26 cellular contexts compared by ENCODE assay signal in genomic region chr11:14329702-14330101, GRCh38.
"Had no signal": no experiment of that assay in that cellular context is flagged by ENCODE, and none has a peak within 500 bp of the region (broad histone marks: within the 10 kb centered on the region; RNA-seq: fewer than 3 reads in every experiment).

No MANE protein-coding gene starts in this region.

- H3K27me3 Mint-ChIP-seq: activated CD4-positive, alpha-beta memory T cell treated with anti-CD3 and anti-CD28 coated beads for 36 hours; progenitor cell of endocrine pancreas had no signal

- H3K27ac Mint-ChIP-seq: activated CD4-positive, alpha-beta memory T cell treated with anti-CD3 and anti-CD28 coated beads for 36 hours; activated naive CD4-positive, alpha-beta T cell treated with anti-CD3 and anti-CD28 coated beads, Interleukin-2, amount 50 U/mL, for 72 hours; dendritic cell treated with granulocyte-macrophage colony-stimulating factor and Interleukin-4, amounts not matched to agents 40 ng/mL and 50 ng/mL, for 4 days; nephron progenitor cell had no signal

- DNase-seq: activated CD4-positive, alpha-beta memory T cell treated with anti-CD3 and anti-CD28 coated beads for 36 hours; activated CD4-positive, alpha-beta T cell treated with anti-CD3 and anti-CD28 coated beads for 48 hours; activated CD8-positive, alpha-beta memory T cell treated with anti-CD3 and anti-CD28 coated beads, Interleukin-2, amount 50 U/mL, for 4 hours; activated gamma-delta T cell treated with Interleukin-2 at 50 U/mL for 16 hours; activated T-cell treated with anti-CD3 and anti-CD28 coated beads, Interleukin-2, amount 50 U/mL, for 1 hour; central memory CD4-positive, alpha-beta T cell; gastrocnemius medialis; glutamatergic neuron; islet precursor cell; left colon; mesenchymal stem cell; nephron progenitor cell; ovary; retina; stimulated activated CD4-positive, alpha-beta T cell treated with anti-CD3 and anti-CD28 coated beads, Interleukin-12 subunit alpha, Interleukin-12 subunit beta, amount 100 ng/mL, for 4 hours; stimulated activated CD4-positive, alpha-beta T cell treated with anti-CD3 and anti-CD28 coated beads, Interleukin-4, amount 100 ng/mL, for 1 hour; stimulated activated naive CD8-positive, alpha-beta T cell treated with anti-CD3 and anti-CD28 coated beads, Interleukin-15, Interleukin-2, amounts not matched to agents 100 U/mL and 50 U/mL, for 24 hours; testis; transverse colon had no signal

- H3K4me3 ChIP-seq: breast epithelium, gastrocnemius medialis, ovary, skin epidermis, testis, transverse colon had no signal

- H3K9me3 ChIP-seq: breast epithelium, gastrocnemius medialis, neutrophil, ovary, testis, transverse colon had no signal

- ATAC-seq: activated naive CD4-positive, alpha-beta T cell treated with anti-CD3 and anti-CD28 coated beads, Interleukin-2, amount 50 U/mL, for 72 hours; gastrocnemius medialis; left colon; sciatic nerve; stimulated activated naive CD8-positive, alpha-beta T cell treated with anti-CD3 and anti-CD28 coated beads, Interleukin-15, Interleukin-2, amounts not matched to agents 100 U/mL and 50 U/mL, for 24 hours had no signal

- H3K27ac ChIP-seq: breast epithelium, gastrocnemius medialis, neutrophil, ovary, skin epidermis, testis, transverse colon had no signal

- H3K4me1 ChIP-seq: breast epithelium, testis had no signal

- H3K4me3 Mint-ChIP-seq: activated CD4-positive, alpha-beta memory T cell treated with anti-CD3 and anti-CD28 coated beads for 36 hours; dendritic cell treated with granulocyte-macrophage colony-stimulating factor and Interleukin-4, amounts not matched to agents 40 ng/mL and 50 ng/mL, for 4 days; nephron progenitor cell had no signal

- H3K27me3 ChIP-seq: breast epithelium, gastrocnemius medialis, ovary, testis, transverse colon had no signal

- H3K9me3 Mint-ChIP-seq: activated CD4-positive, alpha-beta memory T cell treated with anti-CD3 and anti-CD28 coated beads for 36 hours; dendritic cell treated with granulocyte-macrophage colony-stimulating factor and Interleukin-4, amounts not matched to agents 40 ng/mL and 50 ng/mL, for 4 days; nephron progenitor cell had no signal

- H3K36me3 ChIP-seq: breast epithelium, gastrocnemius medialis, neutrophil, ovary, transverse colon had no signal
